ENCODE assay signal across 8 cellular contexts in the genomic region with DNA sequence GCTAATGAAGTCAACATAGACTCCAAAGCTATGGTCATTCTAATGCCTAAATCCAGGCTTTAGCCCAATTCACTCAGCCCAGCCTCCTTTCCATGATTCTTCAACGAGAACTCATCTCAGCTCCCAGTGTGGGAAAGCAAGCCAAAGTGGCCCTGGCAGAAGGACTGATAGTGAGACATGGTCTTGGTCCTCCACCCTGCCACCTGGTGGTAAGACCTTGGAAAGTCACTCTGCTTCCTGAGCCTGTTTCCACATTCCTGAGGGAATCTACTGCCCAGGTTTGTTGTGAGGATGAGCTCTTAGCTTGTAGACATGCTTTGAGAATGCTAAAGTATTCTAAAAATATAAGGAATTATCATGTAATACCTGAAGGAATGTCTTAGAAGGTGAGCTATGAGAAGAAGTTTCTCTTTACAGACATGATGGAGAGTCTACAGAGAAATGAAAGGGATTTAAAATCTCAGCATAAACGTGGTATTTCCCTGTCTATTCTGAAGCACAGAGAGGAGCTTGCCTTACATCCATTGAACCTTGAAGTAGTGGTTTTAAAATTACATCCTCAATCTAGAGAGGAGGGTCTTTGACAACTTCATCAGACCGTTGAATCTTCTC.
A peak's percentile ranks its signal among the peaks of the same experiment; 100 is the strongest.
DNase-seq lines count a peak whose midpoint lies in the region; ATAC-seq and TF ChIP-seq lines count a peak whose summit lies in the region.

No MANE protein-coding gene starts in this region.

- H3K79me2 ChIP-seq in OCI-LY7 (ENCODE audit: insufficient read depth, low read depth, low read length), result no peaks in the 10 kb centered on the region

- 40 to 49% methylated on average over 3 of the region's 3 CpGs for WGBS in testis, 2 donors

- no peaks in the 10 kb centered on the region for H3K27me3 ChIP-seq in testis

- H3K36me3 ChIP-seq in OCI-LY7 (ENCODE audit: insufficient read depth, low read length) (no peaks in the 10 kb centered on the region), testis (ENCODE audit: low read depth, missing control alignments) (no peaks in the 10 kb centered on the region)

- ATAC-seq in GM18519 (IDR thresholded peaks at IDR 0.05; ENCODE audit: low FRiP score, unreplicated experiment) (peak; percentile 46), left lobe of liver (peak; percentile 100)

- H2AFZ ChIP-seq in OCI-LY7 (ENCODE audit: low read length), result no peak overlapping the region

- intact Hi-C loops in OCI-LY7 (cut with micrococcal nuclease; ENCODE audit: unreplicated experiment), result loop anchor here (1.0 to 10.0 kb wide), 2 partner anchors 66 to 123 kb away; no protein-coding TSS in a partner anchor
- intact Hi-C loops in testis (cut with DNase I; ENCODE audit: low total_unique reads), result no loop called here

- H3K27ac ChIP-seq in OCI-LY7 (ENCODE audit: low read depth, low read length, poor library complexity, severe bottlenecking) (no peak overlapping the region), testis (no peak overlapping the region)

- no peak overlapping the region for H3K4me3 ChIP-seq in OCI-LY7 (ENCODE audit: low read depth, low read length, poor library complexity, severe bottlenecking)
- no peak overlapping the region for H3K4me3 ChIP-seq in testis

- no TSS peak for BruUV-seq in OCI-LY7 (replicated peaks; lab: Mats Ljungman, UMichigan)

- H3K4me1 ChIP-seq in OCI-LY7 (ENCODE audit: insufficient read depth, low read length, poor library complexity, severe bottlenecking), result no peaks in the 10 kb centered on the region
- no peaks in the 10 kb centered on the region for H3K4me1 ChIP-seq in testis

- DNase-seq in COLO829 (ENCODE audit: low spot score) (peak; percentile 85), HK-2 (ENCODE audit: unreplicated experiment) (peak; percentile 71), OCI-LY7 (ENCODE audit: low spot score) (peak; percentile 52), cerebellum (ENCODE audit: low spot score) (peak; percentile 45), left lobe of liver (ENCODE audit: low spot score) (peak; percentile 68), testis (peak; percentile 83), SKM-1 (lab: John Stamatoyannopoulos, UW; ENCODE audit: unreplicated experiment) (no peak)

- CTCF ChIA-PET in OCI-LY7 (lab: Charles Lee; ENCODE audit: unreplicated experiment), result interaction anchor here (1.2 to 4.3 kb wide), 3 partner anchors 98 to 124 kb away, joined by 3 to 29 read pairs (median 4); no protein-coding TSS in a partner anchor

- no peak for TF ChIP-seq POLR2A in testis (IDR thresholded peaks at IDR 0.05)

- no peaks in the 10 kb centered on the region for H3K9me2 ChIP-seq in OCI-LY7 (ENCODE audit: insufficient read depth, low read length)

- peak; percentile 85 for TF ChIP-seq CTCF in OCI-LY7 (conservative IDR thresholded peaks at IDR 0.05; ENCODE audit: low read length)
- TF ChIP-seq CTCF in testis (IDR thresholded peaks at IDR 0.05), result peak; percentile 45 to 69 (median 58)

- H3K9me3 ChIP-seq in OCI-LY7 (ENCODE audit: low read length), result no peaks in the 10 kb centered on the region
- H3K9me3 ChIP-seq in testis, result no peaks in the 10 kb centered on the region

- POLR2A ChIA-PET in OCI-LY7 (lab: Charles Lee), result interaction anchor here (0.6 to 1.1 kb wide), 3 partner anchors 97 to 1050 kb away, joined by 3 to 5 read pairs (median 4); no protein-coding TSS in a partner anchor

- no peaks in the 10 kb centered on the region for H4K20me1 ChIP-seq in OCI-LY7 (ENCODE audit: insufficient read depth, low read length)

- H3K4me2 ChIP-seq in OCI-LY7 (ENCODE audit: low read length), result no peak overlapping the region
